ENCODE assay signal across 1 cellular context in the genomic region with DNA sequence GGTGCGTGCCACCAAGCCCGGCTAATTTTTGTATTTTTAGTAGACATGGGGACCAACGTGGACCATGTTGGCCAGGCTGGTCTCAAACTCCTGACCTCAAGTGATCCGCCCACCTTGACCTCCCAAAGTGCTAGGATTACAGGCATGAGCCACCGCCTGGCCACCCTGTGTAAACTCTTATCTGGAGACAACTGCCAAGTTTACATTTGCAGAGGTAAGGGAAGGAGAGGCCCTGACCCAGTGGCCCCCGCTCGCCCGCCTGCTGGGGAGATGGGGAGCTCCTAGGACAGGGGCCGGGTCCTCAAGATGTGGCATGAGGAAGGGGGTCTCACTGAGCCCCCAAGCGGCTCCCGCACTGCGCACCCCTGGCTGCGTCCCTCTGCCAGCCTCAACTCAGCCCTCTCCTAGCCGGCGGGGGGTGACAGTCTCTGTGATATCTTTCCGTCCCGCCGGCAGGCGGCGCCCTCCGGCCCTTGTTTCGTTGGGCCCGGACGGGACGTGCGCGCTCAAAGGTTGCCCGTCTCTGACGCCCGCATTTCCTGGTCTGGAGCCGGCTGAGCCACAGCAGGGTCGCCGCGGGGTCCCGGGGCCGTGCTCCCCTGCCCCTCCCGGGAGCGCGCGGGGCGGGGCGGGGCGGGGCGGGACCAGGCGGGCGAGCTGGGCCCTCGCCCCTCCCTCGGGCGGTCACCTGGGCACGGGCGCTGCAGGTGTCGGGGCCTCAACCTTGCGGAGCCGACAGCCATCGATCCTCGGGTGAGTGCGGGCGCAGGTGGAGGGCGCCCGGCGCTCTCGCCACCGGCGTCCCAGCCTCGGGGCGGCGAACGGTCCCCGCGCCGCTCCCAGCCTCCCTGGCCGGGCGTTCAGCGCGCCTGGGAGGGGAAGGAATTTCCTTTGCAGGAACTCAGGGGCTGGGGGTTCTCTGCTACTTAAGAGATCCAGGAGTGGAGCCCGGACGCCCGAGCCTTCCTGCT.
A peak's percentile ranks its signal among the peaks of the same experiment; 100 is the strongest.
TF ChIP-seq lines count a peak whose summit lies in the region.

A gene with protein sequence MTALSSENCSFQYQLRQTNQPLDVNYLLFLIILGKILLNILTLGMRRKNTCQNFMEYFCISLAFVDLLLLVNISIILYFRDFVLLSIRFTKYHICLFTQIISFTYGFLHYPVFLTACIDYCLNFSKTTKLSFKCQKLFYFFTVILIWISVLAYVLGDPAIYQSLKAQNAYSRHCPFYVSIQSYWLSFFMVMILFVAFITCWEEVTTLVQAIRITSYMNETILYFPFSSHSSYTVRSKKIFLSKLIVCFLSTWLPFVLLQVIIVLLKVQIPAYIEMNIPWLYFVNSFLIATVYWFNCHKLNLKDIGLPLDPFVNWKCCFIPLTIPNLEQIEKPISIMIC (plus strand): TSS at position 533 of the 971 bp plus-strand sequence. CDS start 45,978 bp downstream, outside the sequence.

TF ChIP-seq in HepG2, 621 proteins besides CTCF, POLR2A, EP300 and RAD21 (continued from another document):
- peak; percentile 59; the same call in 1 of the 2 replicates for TF ChIP-seq ARNT2 (CRISPR knock-in tag; IDR thresholded peaks at IDR 0.05; ENCODE audit: low read depth)
- no peak; the same call in 1 of the 2 replicates for TF ChIP-seq MED13 (CRISPR knock-in tag; IDR thresholded peaks at IDR 0.05)
- 0 out of 2 replicates have a peak, but pooled peaks have one; percentile 46 for TF ChIP-seq ZNF784 (CRISPR knock-in tag; IDR thresholded peaks at IDR 0.05; ENCODE audit: borderline replicate concordance)
- peak; percentile 79 for TF ChIP-seq ZNF547 (CRISPR knock-in tag; IDR thresholded peaks at IDR 0.05)
- peak; percentile 54; the same call in 1 of the 2 replicates for TF ChIP-seq GZF1 (CRISPR knock-in tag; IDR thresholded peaks at IDR 0.05)
- no peak for TF ChIP-seq ZNF562 (CRISPR knock-in tag; IDR thresholded peaks at IDR 0.05; ENCODE audit: borderline replicate concordance)
- TF ChIP-seq KAT8 (CRISPR knock-in tag; IDR thresholded peaks at IDR 0.05): peak; percentile 74; the same call in 1 of the 2 replicates
- TF ChIP-seq ZFX (CRISPR knock-in tag; IDR thresholded peaks at IDR 0.05; ENCODE audit: low read depth): peak; percentile 59
